In the genomic region with DNA sequence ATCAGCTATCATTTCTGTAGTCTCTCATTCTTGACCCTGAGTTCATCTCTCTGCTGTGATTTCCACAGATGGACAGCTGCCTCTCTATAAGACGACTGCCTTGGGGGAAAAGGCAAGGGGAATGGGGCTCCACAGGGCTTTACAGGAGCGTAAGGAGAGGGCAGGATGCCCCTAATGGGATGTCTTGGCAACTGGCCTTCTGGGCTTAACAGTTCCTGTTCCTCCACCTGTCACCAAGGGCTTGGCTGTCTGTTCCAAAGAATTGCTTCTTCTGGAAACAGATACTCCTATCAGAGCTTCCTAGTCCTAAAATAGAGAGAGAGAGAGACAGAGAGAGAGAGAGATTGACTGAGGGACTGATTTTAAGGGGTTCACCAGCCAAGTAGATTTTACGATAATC, we compare ENCODE assay signal across 18 cellular contexts.
"Had no signal": no experiment of that assay in that cellular context is flagged by ENCODE, and none has a peak within 500 bp of the region (broad histone marks: within the 10 kb centered on the region; RNA-seq: fewer than 3 reads in every experiment).

No MANE protein-coding gene starts in this region.

- H3K4me1 Mint-ChIP-seq: central memory CD8-positive, alpha-beta T cell; mesothelial cell of epicardium had no signal

- H3K4me3 ChIP-seq: heart left ventricle, left lung, pancreas, right lobe of liver, spleen, thyroid gland had no signal

- H3K36me3 ChIP-seq: heart left ventricle, left lung, pancreas, right lobe of liver, spleen, thyroid gland had no signal

- H3K4me3 Mint-ChIP-seq: activated T-cell treated with anti-CD3 and anti-CD28 coated beads, Interleukin-2, amount 50 U/mL, for 4 hours; central memory CD8-positive, alpha-beta T cell; mesothelial cell of epicardium; T-cell had no signal

- H3K27ac Mint-ChIP-seq: mesothelial cell of epicardium, T-cell had no signal

- H3K4me1 ChIP-seq: heart left ventricle, left lung, pancreas, right lobe of liver, spleen, thyroid gland had no signal

- H3K36me3 Mint-ChIP-seq: mesothelial cell of epicardium, T-cell had no signal

- H3K27ac ChIP-seq: heart left ventricle, left lung, pancreas, right lobe of liver, spleen, thyroid gland had no signal

- DNase-seq: activated CD4-positive, alpha-beta T cell treated with anti-CD3 and anti-CD28 coated beads, Interleukin-2, amount 50 U/mL, for 1 hour; activated CD8-positive, alpha-beta memory T cell treated with anti-CD3 and anti-CD28 coated beads, Interleukin-2, amount 50 U/mL, for 4 hours; activated effector memory CD4-positive, alpha-beta T cell treated with Interleukin-2 at 50 U/mL for 16 hours; activated naive CD4-positive, alpha-beta T cell treated with anti-CD3 and anti-CD28 coated beads, Interleukin-2, amount 50 U/mL, for 16 hours; activated T-cell treated with anti-CD3 and anti-CD28 coated beads, Interleukin-2, amount 50 U/mL, for 4 hours; aorta; cortex of kidney; heart left ventricle; left lung; pancreas; right lobe of liver; spleen; stimulated activated CD4-positive, alpha-beta T cell treated with anti-CD3 and anti-CD28 coated beads, Interleukin-4, amount 100 ng/mL, for 4 hours; stimulated activated naive CD4-positive, alpha-beta T cell treated with Interleukin-2 at 50 U/mL for 16 hours; T-cell; thyroid gland had no signal

- H3K9me3 ChIP-seq: heart left ventricle, left lung, pancreas, right lobe of liver, spleen, thyroid gland had no signal

- H3K9me3 Mint-ChIP-seq: activated T-cell treated with anti-CD3 and anti-CD28 coated beads, Interleukin-2, amount 50 U/mL, for 4 hours; central memory CD8-positive, alpha-beta T cell; mesothelial cell of epicardium had no signal

- H3K27me3 Mint-ChIP-seq: central memory CD8-positive, alpha-beta T cell; T-cell had no signal

- H3K27me3 ChIP-seq: heart left ventricle, left lung, pancreas, right lobe of liver, spleen, thyroid gland had no signal
